Comparison of ENCODE assay signal across 19 cellular contexts in genomic region chr1:233704125-233704881, GRCh38.
DNase-seq lines count a peak whose midpoint lies in the region; ATAC-seq and TF ChIP-seq lines count a peak whose summit lies in the region.
"Had no signal": no experiment of that assay in that cellular context is flagged by ENCODE, and none has a peak within 500 bp of the region (broad histone marks: within the 10 kb centered on the region; RNA-seq: fewer than 3 reads in every experiment).

No MANE protein-coding gene starts in this region.

- TF ChIP-seq CTCF in fibroblast of mammary gland (conservative IDR thresholded peaks at IDR 0.05; ENCODE audit: control insufficient read depth, insufficient read depth, low read depth, low read length) (no peak), omental fat pad (IDR thresholded peaks at IDR 0.05) (no peak)

- ATAC-seq in HG03457 (IDR thresholded peaks at IDR 0.05; ENCODE audit: unreplicated experiment) = no peak
- ATAC-seq in omental fat pad (ENCODE audit: low FRiP score) = no peak
- ATAC-seq: activated naive CD8-positive, alpha-beta T cell treated with anti-CD3 and anti-CD28 coated beads, Interleukin-2, amount 50 U/mL, for 24 hours; CD8-positive, alpha-beta T cell; HepG2; stimulated activated memory B cell treated with anti-CD40 and anti-IgM and Interleukin-4, amounts not matched to agents 10 μg/mL and 1 μg/mL and 100 μg/mL, for 72 hours had no signal

- no peak overlapping the region for H3K4me3 ChIP-seq in fibroblast of mammary gland (ENCODE audit: control insufficient read depth, low read depth, low read length)

- DNase-seq in NCI-H2171 treated with DMSO at 0.1 percent for 48 hours (lab: John Stamatoyannopoulos, UW) = peak; percentile 17
- no peak for DNase-seq in NCI-H2171 (lab: John Stamatoyannopoulos, UW)
- peak; percentile 47 for DNase-seq in SKM-1 (lab: John Stamatoyannopoulos, UW; ENCODE audit: unreplicated experiment)
- peak; percentile 28 for DNase-seq in fibroblast of mammary gland (ENCODE audit: low read depth)
- DNase-seq in stromal cell of bone marrow (ENCODE audit: low read depth) = peak; percentile 43
- no peak for DNase-seq in omental fat pad (ENCODE audit: low spot score)
- DNase-seq in NCI-H2029 treated with DMSO at 0.1 percent for 48 hours (lab: John Stamatoyannopoulos, UW) = no peak
- DNase-seq: activated CD4-positive, alpha-beta memory T cell treated with anti-CD3 and anti-CD28 coated beads for 36 hours; activated naive CD8-positive, alpha-beta T cell treated with anti-CD3 and anti-CD28 coated beads, Interleukin-2, amount 50 U/mL, for 24 hours; CD8-positive, alpha-beta T cell; GF-D8; GOT3; mesendoderm; NCI-H1105 treated with DMSO at 0.1 percent for 48 hours; NCI-H748 treated with DMSO at 0.1 percent for 48 hours; Right ventricle myocardium superior had no signal

Comparison
In these comparisons a context has a peak if more than half of its experiments do, and no peak if none do; other contexts are left out.
1. DNase-seq: peak in NCI-H2171 treated with DMSO at 0.1 percent for 48 hours (single experiment), SKM-1 (single experiment), fibroblast of mammary gland (single experiment) and stromal cell of bone marrow (single experiment); none in NCI-H2171 (single experiment), omental fat pad (single experiment) and NCI-H2029 treated with DMSO at 0.1 percent for 48 hours (single experiment).